19 cellular contexts compared by ENCODE assay signal in the genomic region with DNA sequence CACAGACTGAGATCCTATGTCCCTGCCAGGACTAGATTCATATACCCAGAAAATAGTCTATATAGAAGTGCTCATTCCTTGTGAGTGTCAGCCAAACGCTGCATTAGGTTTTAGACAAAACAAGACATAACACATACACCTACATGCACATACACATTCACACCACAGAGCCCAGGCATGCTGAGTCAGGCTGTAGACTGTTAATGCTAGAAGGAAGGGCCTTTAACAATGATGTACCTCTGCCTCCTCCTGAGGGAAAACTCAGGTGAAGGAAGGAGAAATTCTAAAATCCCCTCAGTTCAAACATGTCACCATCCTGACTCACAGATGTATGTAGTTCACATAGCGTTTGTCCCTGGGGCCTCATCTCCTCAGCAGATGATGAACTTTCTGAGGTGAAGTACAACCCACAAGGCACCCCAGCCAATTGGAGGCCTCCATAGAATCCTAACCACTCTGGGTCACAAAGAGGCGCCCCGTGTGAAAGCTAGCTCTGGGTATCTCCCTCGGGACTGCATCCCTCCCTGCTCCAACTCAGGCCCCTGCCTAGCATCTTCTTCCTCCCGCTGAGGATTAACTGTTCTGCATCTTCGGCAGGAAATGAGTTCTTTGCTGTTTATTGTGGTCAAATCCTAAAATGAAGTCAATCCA. TPM values are rescaled to one million over a fixed set of nuclear protein-coding genes. Genes with fewer than 3 reads are reported as not detected.
"Had no signal": no experiment of that assay in that cellular context is flagged by ENCODE, and none has a peak within 500 bp of the region (broad histone marks: within the 10 kb centered on the region; RNA-seq: fewer than 3 reads in every experiment).

No MANE protein-coding gene starts in this region.

- H3K4me3 Mint-ChIP-seq: dendritic cell treated with granulocyte-macrophage colony-stimulating factor and Interleukin-4, amounts not matched to agents 40 ng/mL and 50 ng/mL, for 4 days; effector memory CD8-positive, alpha-beta T cell; naive B cell; nephron had no signal

- H3K27ac ChIP-seq: gastrocnemius medialis, left ventricle myocardium inferior, pancreas had no signal

- H3K9me3 Mint-ChIP-seq: effector memory CD8-positive, alpha-beta T cell had no signal

- H3K4me3 ChIP-seq: gastrocnemius medialis, left ventricle myocardium inferior, lung, pancreas had no signal

- H3K27me3 ChIP-seq: gastrocnemius medialis, pancreas had no signal

- H3K9me3 ChIP-seq: gastrocnemius medialis, pancreas had no signal

- ATAC-seq: effector memory CD8-positive, alpha-beta T cell; gastrocnemius medialis; pancreas; right cardiac atrium had no signal

- H3K4me1 ChIP-seq: gastrocnemius medialis, left ventricle myocardium inferior, pancreas had no signal

- H3K36me3 ChIP-seq: gastrocnemius medialis, left ventricle myocardium inferior, pancreas had no signal

- H3K27me3 Mint-ChIP-seq: dendritic cell treated with granulocyte-macrophage colony-stimulating factor and Interleukin-4, amounts not matched to agents 40 ng/mL and 50 ng/mL, for 4 days had no signal

- DNase-seq: effector memory CD8-positive, alpha-beta T cell; erythroblast; gastrocnemius medialis; islet precursor cell; left ventricle myocardium inferior; mesendoderm; naive B cell; occipital lobe; pancreas; right cardiac atrium; small intestine; stimulated activated CD4-positive, alpha-beta T cell treated with anti-CD3 and anti-CD28 coated beads, Interleukin-12 subunit alpha, Interleukin-12 subunit beta, amount 100 ng/mL, for 4 hours; stimulated activated naive CD4-positive, alpha-beta T cell; trophoblast cell had no signal

- FAIRE-seq: pancreas, small intestine, urothelium cell line had no signal

- H3K4me1 Mint-ChIP-seq: nephron had no signal

- H3K27ac Mint-ChIP-seq: dendritic cell treated with granulocyte-macrophage colony-stimulating factor and Interleukin-4, amounts not matched to agents 40 ng/mL and 50 ng/mL, for 4 days; effector memory CD8-positive, alpha-beta T cell; naive B cell; nephron; progenitor cell of endocrine pancreas had no signal

RNA-seq across cellular contexts. Expression of a gene that starts 40.7 kb away (rescaled TPM):
- total RNA-seq: left ventricle myocardium inferior, right cardiac atrium had no signal
- polyA plus RNA-seq: right cardiac atrium had no signal
